In genomic region chr2:128791983-128792315, GRCh38 we compare ENCODE assay signal across 28 cellular contexts.
DNase-seq lines count a peak whose midpoint lies in the region; FAIRE-seq and TF ChIP-seq lines count a peak whose summit lies in the region.
"Had no signal": no experiment of that assay in that cellular context is flagged by ENCODE, and none has a peak within 500 bp of the region (broad histone marks: within the 10 kb centered on the region; RNA-seq: fewer than 3 reads in every experiment).

No MANE protein-coding gene starts in this region.

- no peak for TF ChIP-seq EP300 in H1 (IDR thresholded peaks at IDR 0.05; ENCODE audit: borderline replicate concordance in 1 of 2, low read depth in 2 of 2, low read length in 2 of 2)

- H4K20me1 ChIP-seq in BLaER1 (no peaks in the 10 kb centered on the region), H9 (ENCODE audit: control insufficient read depth, insufficient read depth, insufficient read length) (no peaks in the 10 kb centered on the region), H1 (replicated peaks in 1 of 2; ENCODE audit: control insufficient read depth in 1 of 2, insufficient read depth in 2 of 2, low read length in 2 of 2) (peaks cover 0 to 13% of the 10 kb centered on the region in 2 experiments), MM.1S (ENCODE audit: insufficient read depth, low read length) (no peaks in the 10 kb centered on the region)

- H2BK15ac ChIP-seq in H9 (ENCODE audit: low read depth, low read length) (no peak overlapping the region), H1 (ENCODE audit: low read length) (no peak overlapping the region; the same call in 1 of the 2 replicates), neuronal stem cell (ENCODE audit: low read length) (no peak overlapping the region)

- no peak overlapping the region for H3K56ac ChIP-seq in H9 (ENCODE audit: insufficient read length, low read depth, low read length)
- H3K56ac ChIP-seq in H1 (replicated peaks; ENCODE audit: insufficient read length, low read depth, low read length), result no peak overlapping the region

- TF ChIP-seq RAD21 in H1 (IDR thresholded peaks at IDR 0.05 in 1 of 2, conservative IDR thresholded peaks at IDR 0.05 in 1 of 2; ENCODE audit: low read depth in 2 of 2, low read length in 2 of 2), result no peak

- H2BK120ac ChIP-seq in H9 (ENCODE audit: low read depth, low read length, poor library complexity, severe bottlenecking) (no peak overlapping the region), H1 (replicated peaks; ENCODE audit: low read depth, low read length) (no peak overlapping the region), neuronal stem cell (ENCODE audit: low read depth, low read length) (no peak overlapping the region)

- H3K4me1 ChIP-seq in BLaER1 (peaks cover 32% of the 10 kb centered on the region), H9 (ENCODE audit: insufficient read depth, low read length) (no peaks in the 10 kb centered on the region; the same call in 1 of the 2 replicates), H1 (replicated peaks in 1 of 4; ENCODE audit: control insufficient read depth in 3 of 4, insufficient read depth in 4 of 4, low read length in 3 of 4) (peaks cover 0 to 6% (median 4%) of the 10 kb centered on the region in 4 experiments; a peak in 5 of 7 replicates), neuronal stem cell (ENCODE audit: control insufficient read depth in 2 of 2, insufficient read depth in 1 of 2, low read depth in 1 of 2, low read length in 2 of 2) (peaks cover 8 to 15% of the 10 kb centered on the region in 2 donors), MM.1S (ENCODE audit: low read length) (no peaks in the 10 kb centered on the region)
- H3K4me1 ChIP-seq: Caco-2 had no signal

- CTCF ChIA-PET in H1 (lab: Charles Lee; ENCODE audit: partially characterized antibody), result no interaction called here

- no peak overlapping the region for H3K27ac Mint-ChIP-seq in H9
- H3K27ac Mint-ChIP-seq: CD4-positive, alpha-beta memory T cell; HFFc6 had no signal

- H3K4me2 ChIP-seq in BLaER1, result peak overlapping the region; percentile 72
- no peak overlapping the region for H3K4me2 ChIP-seq in H9 (ENCODE audit: insufficient read depth, insufficient read length, low read length)
- no peak overlapping the region for H3K4me2 ChIP-seq in H1 (ENCODE audit: insufficient read depth in 1 of 2, low read depth in 2 of 2, low read length in 2 of 2)
- H3K4me2 ChIP-seq in neuronal stem cell (ENCODE audit: insufficient read depth, low read length, poor library complexity, severe bottlenecking), result no peak overlapping the region
- no peak overlapping the region for H3K4me2 ChIP-seq in MM.1S (ENCODE audit: low read depth, low read length)
- H3K4me2 ChIP-seq: SK-N-SH had no signal

- H3K9me3 ChIP-seq in BLaER1, result no peaks in the 10 kb centered on the region
- H3K9me3 ChIP-seq in H9 (ENCODE audit: control insufficient read depth, low read depth, low read length), result no peaks in the 10 kb centered on the region
- H3K9me3 ChIP-seq in H1 (ENCODE audit: insufficient read depth in 2 of 2, low read depth in 1 of 2, low read length in 1 of 2), result no peaks in the 10 kb centered on the region
- H3K9me3 ChIP-seq in neuronal stem cell (replicated peaks in 1 of 2; ENCODE audit: control insufficient read depth in 2 of 2, insufficient read depth in 1 of 2, low read depth in 1 of 2, low read length in 2 of 2), result peaks cover 0 to 11% of the 10 kb centered on the region in 2 donors
- H3K9me3 ChIP-seq in MM.1S (replicated peaks; ENCODE audit: insufficient read depth, low read length), result no peaks in the 10 kb centered on the region
- H3K9me3 ChIP-seq: Caco-2, MG63, SK-N-SH had no signal

- no peaks in the 10 kb centered on the region for H3K27me3 ChIP-seq in BLaER1
- H3K27me3 ChIP-seq in H9 (ENCODE audit: insufficient read depth, low read length), result no peaks in the 10 kb centered on the region
- peaks cover 0 to 4% (median 0%) of the 10 kb centered on the region in 4 experiments; a peak in 1 of 7 replicates for H3K27me3 ChIP-seq in H1 (replicated peaks in 1 of 4; ENCODE audit: control insufficient read depth in 3 of 4, extremely low read depth in 1 of 4, insufficient read depth in 3 of 4, low read length in 3 of 4)
- peaks cover 0 to 3% (median 0%) of the 10 kb centered on the region in 3 experiments for H3K27me3 ChIP-seq in neuronal stem cell (ENCODE audit: control insufficient read depth in 3 of 3, insufficient read depth in 3 of 3, low read depth in 1 of 3, low read length in 3 of 3)
- H3K27me3 ChIP-seq in MM.1S (replicated peaks; ENCODE audit: insufficient read depth, low read length), result no peaks in the 10 kb centered on the region
- H3K27me3 ChIP-seq: MG63 had no signal

- no peak overlapping the region for H2AK5ac ChIP-seq in H9 (ENCODE audit: insufficient read length, low read length)
- no peak overlapping the region for H2AK5ac ChIP-seq in H1 (ENCODE audit: low read depth, low read length)
- peak overlapping the region; percentile 15 for H2AK5ac ChIP-seq in neuronal stem cell (ENCODE audit: low read depth, low read length)

- DNase-seq in H9 (peak; percentile 16), H1 (ENCODE audit: low read depth in 1 of 2, low spot score in 2 of 2) (no peak), neuronal stem cell (ENCODE audit: low spot score) (no peak), MM.1S (no peak), COR-L47 (lab: John Stamatoyannopoulos, UW) (no peak), NOMO-1 treated with DMSO at 0.1 percent for 48 hours (lab: John Stamatoyannopoulos, UW; ENCODE audit: unreplicated experiment) (no peak), GDM1 (lab: John Stamatoyannopoulos, UW) (no peak)
- DNase-seq: C1 segment of cervical spinal cord; Caco-2; CD4-positive, alpha-beta memory T cell; DMS79; EL; GF-D8; HFFc6; KBM-7; MG63; NCI-H1048; NCI-H1417 treated with DMSO at 0.1 percent for 48 hours; NCI-H1694 treated with DMSO at 0.1 percent for 48 hours; NCI-H2081; NCI-H524; NCI-H774; PC-3; SK-N-SH; SW 1271 had no signal

- no peak overlapping the region for H3K14ac ChIP-seq in H9 (ENCODE audit: insufficient read depth, low read length)
- H3K14ac ChIP-seq in H1 (ENCODE audit: insufficient read length), result no peak overlapping the region
- peak overlapping the region; percentile 58 for H3K14ac ChIP-seq in neuronal stem cell (ENCODE audit: low read length)

- H3K36me3 Mint-ChIP-seq in H9 (ENCODE audit: insufficient read depth in 1 of 3, low read depth in 3 of 3), result peaks cover 0 to 5% (median 0%) of the 10 kb centered on the region in 3 experiments; a peak in 2 of 7 replicates
- H3K36me3 Mint-ChIP-seq: CD4-positive, alpha-beta memory T cell had no signal

- H3K23me2 ChIP-seq in H9 (ENCODE audit: insufficient read length, low read depth, low read length, poor library complexity, severe bottlenecking), result no peaks in the 10 kb centered on the region
- H3K23me2 ChIP-seq in H1 (ENCODE audit: low read depth, low read length), result peaks cover 3% of the 10 kb centered on the region; the same call in 1 of the 2 replicates

- H3K27me3 Mint-ChIP-seq in H9 (ENCODE audit: low read depth), result no peaks in the 10 kb centered on the region; the same call in 1 of the 2 replicates

- H4K91ac ChIP-seq in H9 (ENCODE audit: insufficient read length, low read depth, low read length) (no peak overlapping the region), H1 (replicated peaks; ENCODE audit: insufficient read length, low read length) (peak overlapping the region; percentile 61), neuronal stem cell (ENCODE audit: low read depth, low read length, poor library complexity) (no peak overlapping the region)

- H3K18ac ChIP-seq in H9 (ENCODE audit: insufficient read length, low read depth, low read length) (no peak overlapping the region), H1 (ENCODE audit: extremely low read depth, low read length) (no peak overlapping the region), neuronal stem cell (ENCODE audit: low read length) (peak overlapping the region; percentile 25)

- H3F3A ChIP-seq in MM.1S (ENCODE audit: insufficient read depth, low read length), result no peaks in the 10 kb centered on the region

- H3K27ac ChIP-seq in BLaER1 (no peak overlapping the region), H9 (ENCODE audit: insufficient read length, low read depth, low read length) (no peak overlapping the region), H1 (ENCODE audit: low read depth, low read length) (no peak overlapping the region), neuronal stem cell (replicated peaks; ENCODE audit: low read length) (no peak overlapping the region), MM.1S (ENCODE audit: low read length) (no peak overlapping the region)

- FAIRE-seq in H1 (lab: Jason Lieb, UNC), result no peak
- FAIRE-seq: A204.1, H54 had no signal

- H3K36me3 ChIP-seq in BLaER1 (no peaks in the 10 kb centered on the region), H1 (ENCODE audit: control insufficient read depth in 2 of 4, insufficient read depth in 4 of 4, low read length in 3 of 4) (no peaks in the 10 kb centered on the region), neuronal stem cell (replicated peaks in 1 of 2; ENCODE audit: control insufficient read depth in 2 of 2, insufficient read depth in 2 of 2, low read length in 2 of 2) (no peaks in the 10 kb centered on the region), MM.1S (replicated peaks; ENCODE audit: insufficient read depth, low read length) (no peaks in the 10 kb centered on the region)
- H3K36me3 ChIP-seq: MG63 had no signal

- H3K79me2 ChIP-seq in H9 (ENCODE audit: insufficient read depth, low read length), result no peaks in the 10 kb centered on the region
- H3K79me2 ChIP-seq in H1 (ENCODE audit: control insufficient read depth in 1 of 2, insufficient read depth in 2 of 2, low read length in 2 of 2), result no peaks in the 10 kb centered on the region
- no peaks in the 10 kb centered on the region for H3K79me2 ChIP-seq in MM.1S (ENCODE audit: low read length)

- H3K9ac ChIP-seq in BLaER1 (no peak overlapping the region), H9 (ENCODE audit: extremely low read depth, insufficient read length, low read length) (no peak overlapping the region), H1 (replicated peaks in 1 of 4; ENCODE audit: extremely low read depth in 1 of 4, low read depth in 3 of 4, low read length in 3 of 4) (no peak overlapping the region), neuronal stem cell (ENCODE audit: low read depth, low read length, poor library complexity) (peak overlapping the region; percentile 5), MM.1S (ENCODE audit: low read length) (no peak overlapping the region)
- H3K9ac ChIP-seq: SK-N-SH had no signal

- H3T11ph ChIP-seq in H9 (ENCODE audit: low read length), result no peak overlapping the region

- H3K4ac ChIP-seq in H9 (ENCODE audit: low read depth, low read length), result no peak overlapping the region
- no peak overlapping the region for H3K4ac ChIP-seq in H1 (replicated peaks; ENCODE audit: insufficient read length, low read depth, low read length)
- no peak overlapping the region for H3K4ac ChIP-seq in neuronal stem cell (ENCODE audit: low read length)

- no peaks in the 10 kb centered on the region for H3K79me1 ChIP-seq in H9 (ENCODE audit: insufficient read depth, low read depth, low read length, poor library complexity, severe bottlenecking)
- no peaks in the 10 kb centered on the region for H3K79me1 ChIP-seq in H1 (ENCODE audit: low read depth, low read length)
- H3K79me1 ChIP-seq in neuronal stem cell (ENCODE audit: low read depth, low read length), result no peaks in the 10 kb centered on the region

- TF ChIP-seq POLR2A in H1 (IDR thresholded peaks at IDR 0.05; ENCODE audit: control extremely low read depth in 1 of 2, low read depth in 2 of 2, low read length in 2 of 2), result no peak

- no peak overlapping the region for H2BK5ac ChIP-seq in H9 (ENCODE audit: insufficient read length, low read length)
- H2BK5ac ChIP-seq in H1 (ENCODE audit: low read depth, low read length), result peak overlapping the region; percentile 68; the same call in 1 of the 2 replicates
- H2BK5ac ChIP-seq in neuronal stem cell (ENCODE audit: low read length), result no peak overlapping the region

- H3K9me2 ChIP-seq in MM.1S (replicated peaks; ENCODE audit: insufficient read depth, low read length), result no peaks in the 10 kb centered on the region
- H3K9me2 ChIP-seq: SK-N-SH had no signal

- POLR2A ChIA-PET in H1 (lab: Charles Lee; ENCODE audit: partially characterized antibody), result no interaction called here

- H4K5ac ChIP-seq in H9 (ENCODE audit: insufficient read length, low read depth, low read length) (no peak overlapping the region), H1 (ENCODE audit: insufficient read length, low read depth, low read length) (no peak overlapping the region)

- H3K4me1 Mint-ChIP-seq in H9, result peaks cover 8 to 17% of the 10 kb centered on the region in 2 experiments

- no CpG with 5 or more reads among the region's 7 CpGs for WGBS in H9 (ENCODE audit: extremely low coverage, insufficient read length, low lambda C conversion rate)
- 85% methylated on average over 7 of the region's 7 CpGs; no CpG with 5 or more reads in 1 of the 2 experiments for WGBS in H1 (ENCODE audit: extremely low coverage in 1 of 2, insufficient coverage in 1 of 2, insufficient read length in 1 of 2, insufficient replicate concordance in 2 of 2, low coverage in 1 of 2, low lambda C conversion rate in 2 of 2, missing lambda C conversion rate in 1 of 2), 2 experiments
- no CpG with 5 or more reads among the region's 7 CpGs for WGBS in neuronal stem cell (ENCODE audit: extremely low coverage in 2 of 2, insufficient read length in 2 of 2, insufficient replicate concordance in 1 of 2), 2 donors

- no peak overlapping the region for H2BK20ac ChIP-seq in H9 (ENCODE audit: low read depth, low read length, poor library complexity, severe bottlenecking)
- no peak overlapping the region for H2BK20ac ChIP-seq in H1 (ENCODE audit: low read length)

- TF ChIP-seq CTCF in H9 (conservative IDR thresholded peaks at IDR 0.05) (no peak), H1 (IDR thresholded peaks at IDR 0.05; ENCODE audit: control extremely low read depth in 1 of 3, insufficient read depth in 1 of 3, low read depth in 1 of 3, low read length in 3 of 3) (no peak), MM.1S (IDR thresholded peaks at IDR 0.05; ENCODE audit: low read length) (no peak)

- H3K23ac ChIP-seq in H9 (ENCODE audit: insufficient read length, low read depth, low read length) (no peak overlapping the region), H1 (ENCODE audit: insufficient read length) (no peak overlapping the region), neuronal stem cell (ENCODE audit: low read depth, low read length, poor library complexity) (peak overlapping the region; percentile 56)

- H4K8ac ChIP-seq in H9 (replicated peaks; ENCODE audit: insufficient read length, low read depth, low read length) (no peak overlapping the region), H1 (ENCODE audit: extremely low read depth, insufficient read depth, low read length) (no peak overlapping the region), neuronal stem cell (ENCODE audit: low read depth, low read length) (peak overlapping the region; percentile 52)

- no peak overlapping the region for H3K4me3 Mint-ChIP-seq in H9
- H3K4me3 Mint-ChIP-seq: CD4-positive, alpha-beta memory T cell; HFFc6 had no signal

- H3K4me3 ChIP-seq in BLaER1 (no peak overlapping the region), H1 (ENCODE audit: extremely low read depth in 1 of 4, insufficient read depth in 2 of 4, low read depth in 3 of 4, low read length in 4 of 4) (no peak overlapping the region), neuronal stem cell (ENCODE audit: low read length in 2 of 2) (no peak overlapping the region), MM.1S (ENCODE audit: low read length) (no peak overlapping the region)
- H3K4me3 ChIP-seq: MG63 had no signal

- peaks cover 7 to 9% of the 10 kb centered on the region in 2 experiments; a peak in 3 of 5 replicates for H3K9me3 Mint-ChIP-seq in H9

- H2AFZ ChIP-seq in H9 (ENCODE audit: low read length) (no peak overlapping the region), H1 (ENCODE audit: low read length) (no peak overlapping the region), neuronal stem cell (ENCODE audit: low read length) (peak overlapping the region; percentile 83), MM.1S (ENCODE audit: low read length) (no peak overlapping the region)

- H2BK12ac ChIP-seq in H9 (ENCODE audit: insufficient read length, low read depth, low read length) (no peak overlapping the region), H1 (ENCODE audit: low read depth, low read length) (no peak overlapping the region), neuronal stem cell (ENCODE audit: low read length) (peak overlapping the region; percentile 58)
